In the genomic region with DNA sequence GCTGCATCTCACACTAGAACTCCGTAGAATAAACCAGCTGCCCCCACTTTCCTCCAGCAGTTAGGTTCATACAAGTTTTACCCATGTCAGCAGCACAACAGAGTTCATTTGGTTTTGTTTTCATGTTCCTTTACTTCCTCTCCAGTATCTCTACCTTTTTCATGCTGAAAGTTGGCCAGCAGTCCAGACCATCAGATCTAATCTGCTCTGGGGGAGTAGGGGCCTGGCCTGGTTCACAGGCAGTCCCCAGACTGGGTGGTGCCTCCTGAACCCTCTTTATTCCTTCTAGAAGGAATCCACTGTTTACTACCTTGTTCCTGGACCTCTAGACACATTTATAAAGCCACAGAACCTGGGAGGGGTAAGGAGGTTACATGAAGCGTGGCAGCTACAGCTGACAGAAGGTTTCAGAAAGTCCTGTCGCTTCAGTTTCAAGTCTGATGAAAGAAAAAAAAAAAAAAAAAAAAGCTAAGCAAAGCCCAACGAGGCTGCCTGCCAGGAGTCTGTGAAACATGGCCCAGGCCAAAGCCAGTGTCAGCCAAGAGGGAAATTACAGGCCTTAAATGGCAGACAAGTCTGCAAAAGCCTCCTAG, we compare ENCODE assay signal across 8 cellular contexts.
A peak's percentile ranks its signal among the peaks of the same experiment; 100 is the strongest.
DNase-seq lines count a peak whose midpoint lies in the region; ATAC-seq, FAIRE-seq and TF ChIP-seq lines count a peak whose summit lies in the region.

No MANE protein-coding gene starts in this region.

- peak; percentile 81 for ATAC-seq in HG03196 (IDR thresholded peaks at IDR 0.05; ENCODE audit: unreplicated experiment)

- CTCF ChIA-PET in RWPE1 (lab: Yijun Ruan, JAX): no interaction called here

- TF ChIP-seq CTCF in C4-2B (conservative IDR thresholded peaks at IDR 0.05) (no peak), RWPE1 (conservative IDR thresholded peaks at IDR 0.05; ENCODE audit: low read depth) (no peak)

- peak; percentile 99 for FAIRE-seq in GM19239 (lab: Jason Lieb, UNC)

- H3K27ac ChIP-seq in C4-2B: peak overlapping the region; percentile 67; the same call in 1 of the 2 replicates
- no peak overlapping the region for H3K27ac ChIP-seq in RWPE1

- POLR2A ChIA-PET in RWPE1 (lab: Yijun Ruan, JAX; ENCODE audit: low non-redundant PET): interaction anchor here (0.6 kb wide), 1 partner anchor 14 kb away, joined by 6 read pairs; no protein-coding TSS in a partner anchor

- DNase-seq in GM19239 (ENCODE audit: insufficient read length, low spot score) (peak; percentile 37), fibroblast of the conjunctiva (ENCODE audit: low read depth) (peak; percentile 72), pons (ENCODE audit: low spot score) (peak; percentile 38), RWPE1 (ENCODE audit: low spot score) (no peak), NCI-H524 treated with DMSO at 0.1 percent for 48 hours (lab: John Stamatoyannopoulos, UW) (no peak)
- DNase-seq in activated CD4-positive, alpha-beta T cell treated with anti-CD3 and anti-CD28 coated beads, Interleukin-2, amount 50 U/mL, for 48 hours: peak; percentile 18 to 19

Comparison
In these comparisons a context has a peak if more than half of its experiments do, and no peak if none do; other contexts are left out.
1. DNase-seq: peak in GM19239 (single experiment), activated CD4-positive, alpha-beta T cell treated with anti-CD3 and anti-CD28 coated beads, Interleukin-2, amount 50 U/mL, for 48 hours (2 of 2), fibroblast of the conjunctiva (single experiment) and pons (single experiment); none in RWPE1 (single experiment) and NCI-H524 treated with DMSO at 0.1 percent for 48 hours (single experiment).